ENCODE assay signal across 6 cellular contexts in the genomic region with DNA sequence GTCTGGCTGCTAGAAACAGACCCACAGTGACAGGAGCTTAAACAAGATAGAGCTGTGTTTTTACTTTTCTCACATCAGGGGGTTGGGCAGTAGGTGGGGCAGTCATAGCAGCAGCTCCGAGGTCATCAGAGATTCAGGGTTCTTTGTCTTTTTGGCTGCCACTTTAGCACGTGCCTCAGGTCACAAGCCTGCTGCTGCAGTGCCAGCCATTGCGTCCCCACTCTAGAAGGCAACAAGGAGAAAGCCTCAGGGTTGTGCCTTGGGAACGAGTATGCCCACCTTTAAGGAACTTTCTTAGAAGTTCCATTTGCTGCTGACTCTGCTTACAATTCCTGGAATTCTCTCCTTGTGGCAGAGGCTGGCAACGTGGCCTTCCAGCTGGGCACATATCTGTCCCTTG.
"Had no signal": no experiment of that assay in that cellular context is flagged by ENCODE, and none has a peak within 500 bp of the region (broad histone marks: within the 10 kb centered on the region; RNA-seq: fewer than 3 reads in every experiment).

No MANE protein-coding gene starts in this region.

- H3K27ac Mint-ChIP-seq: H9 had no signal

- H3K4me3 Mint-ChIP-seq: H9 had no signal

- H3K9ac ChIP-seq: GM23248 had no signal

- H3K27ac ChIP-seq: GM23248 had no signal

- H2AFZ ChIP-seq: GM23248 had no signal

- H3K4me3 ChIP-seq: GM23248 had no signal

- FAIRE-seq: H54 had no signal

- DNase-seq: GM23248, GOT3, H9, HCEC 1CT, IMR-90 had no signal
